1 cellular context compared by ENCODE assay signal in the genomic region with DNA sequence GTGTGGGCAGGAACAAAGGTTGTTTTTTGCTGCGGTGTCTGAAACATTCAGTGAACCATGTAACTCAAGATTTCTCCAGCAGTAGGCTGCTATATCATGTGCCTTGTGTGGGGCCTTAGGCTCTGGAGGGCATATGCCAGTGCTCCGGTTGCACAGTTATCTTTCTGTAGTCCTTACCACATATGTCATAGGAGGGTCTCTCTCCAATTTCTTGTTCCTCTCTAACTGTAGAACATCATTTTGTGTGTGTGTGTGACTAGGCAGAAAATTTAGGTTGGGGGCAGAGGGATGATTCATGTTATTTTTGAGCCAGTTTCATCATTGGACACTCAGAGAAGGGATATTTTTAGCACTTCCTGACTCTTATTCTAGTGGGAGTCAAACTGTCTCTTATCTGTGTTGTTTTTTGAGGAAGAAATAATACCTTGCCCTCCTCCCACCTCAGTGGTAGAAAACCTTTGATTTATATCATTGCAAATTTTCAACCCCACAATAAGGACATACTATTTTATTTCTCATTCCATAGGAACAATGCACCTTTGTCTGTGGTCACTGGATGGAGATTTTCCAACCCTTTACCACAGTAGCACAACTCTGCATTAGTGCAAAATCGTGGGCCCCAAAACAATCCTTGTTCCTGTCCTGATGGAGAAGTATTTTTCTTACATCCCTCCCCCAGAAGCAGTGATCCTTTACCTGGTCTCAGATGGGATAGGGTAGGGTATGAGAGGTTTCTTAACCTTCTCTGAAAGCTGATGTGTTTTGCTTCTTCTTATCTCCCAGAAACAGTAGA.
TF ChIP-seq lines count a peak whose summit lies in the region.

No MANE protein-coding gene starts in this region.

TF ChIP-seq in IMR-90, 13 proteins besides CTCF, POLR2A, EP300 and RAD21 (continued from another document):
- TF ChIP-seq RFX5 (IDR thresholded peaks at IDR 0.05; ENCODE audit: low read depth, low read length), result no peak
